ENCODE assay signal across 8 cellular contexts in genomic region chr12:52203126-52203921, GRCh38. TPM values are rescaled to one million over a fixed set of nuclear protein-coding genes. Genes with fewer than 3 reads are reported as not detected.
DNase-seq lines count a peak whose midpoint lies in the region; ATAC-seq and TF ChIP-seq lines count a peak whose summit lies in the region.

No MANE protein-coding gene starts in this region.

- H3K4me3 ChIP-seq in NB4 (ENCODE audit: low read depth, low read length) (peak overlapping the region; percentile 60), prostate gland (no peak overlapping the region)

- 34% methylated on average over 17 of the region's 18 CpGs for WGBS in prostate gland

- H3K9me3 ChIP-seq in prostate gland, result no peaks in the 10 kb centered on the region

- H3K36me3 ChIP-seq in prostate gland, result no peaks in the 10 kb centered on the region

- intact Hi-C loops in Right ventricle myocardium inferior (cut with DNase I) (no loop called here), prostate gland (cut with DNase I) (no loop called here)

- ATAC-seq in Right ventricle myocardium inferior, result peak; percentile 26
- ATAC-seq in HG02870 (IDR thresholded peaks at IDR 0.05; ENCODE audit: unreplicated experiment), result no peak

- TF ChIP-seq POLR2A in NB4 (IDR thresholded peaks at IDR 0.05; ENCODE audit: extremely low read depth, insufficient read length), result peak; percentile 18
- peak; percentile 15 for TF ChIP-seq POLR2A in prostate gland (IDR thresholded peaks at IDR 0.05)

- no peak overlapping the region for H3K27ac ChIP-seq in prostate gland

- DNase-seq in DMS153 (lab: John Stamatoyannopoulos, UW) (peak; percentile 92), NB4 (ENCODE audit: low read depth) (peak; percentile 98), UCSD-AML1 (lab: John Stamatoyannopoulos, UW; ENCODE audit: unreplicated experiment) (peak; percentile 76), Right ventricle myocardium inferior (ENCODE audit: missing footprints) (no peak), prostate gland (ENCODE audit: low spot score) (peak; percentile 43), GM19238 (ENCODE audit: insufficient read length, low spot score) (no peak), NCI-H226 (no peak)

- TF ChIP-seq CTCF in NB4 (IDR thresholded peaks at IDR 0.05; ENCODE audit: low read depth, low read length) (no peak), prostate gland (IDR thresholded peaks at IDR 0.05) (no peak)

- no peaks in the 10 kb centered on the region for H3K4me1 ChIP-seq in prostate gland (replicated peaks)

- no peaks in the 10 kb centered on the region for H3K27me3 ChIP-seq in prostate gland (replicated peaks; ENCODE audit: insufficient read depth)

RNA-seq across cellular contexts. Expression of gene KRT80, which starts 11.5 kb away (rescaled TPM):
- total RNA-seq in Right ventricle myocardium inferior (not detected), prostate gland (1 to 10 TPM; 1.9 to 3.7 TPM)

RNA-seq across cellular contexts. Expression of gene KRT7, which starts 29.7 kb away (rescaled TPM):
- total RNA-seq in Right ventricle myocardium inferior (not detected), prostate gland (100 to 1,000 TPM in 1 of 2 donors, 10 to 100 TPM in 1; 53.1 to 151 TPM)

Comparison
In these comparisons a context has a peak if more than half of its experiments do, and no peak if none do; other contexts are left out.
1. DNase-seq: peak in DMS153 (single experiment), NB4 (single experiment), UCSD-AML1 (single experiment) and prostate gland (single experiment); none in Right ventricle myocardium inferior (single experiment), GM19238 (single experiment) and NCI-H226 (single experiment).
2. RNA of gene KRT7, which starts 29.7 kb away (total RNA-seq): 53.1 to 151 TPM in prostate gland; not detected in Right ventricle myocardium inferior (single experiment); every median in the first group is over 10 times any median in the second.